ENCODE assay signal across 2 cellular contexts in the genomic region with DNA sequence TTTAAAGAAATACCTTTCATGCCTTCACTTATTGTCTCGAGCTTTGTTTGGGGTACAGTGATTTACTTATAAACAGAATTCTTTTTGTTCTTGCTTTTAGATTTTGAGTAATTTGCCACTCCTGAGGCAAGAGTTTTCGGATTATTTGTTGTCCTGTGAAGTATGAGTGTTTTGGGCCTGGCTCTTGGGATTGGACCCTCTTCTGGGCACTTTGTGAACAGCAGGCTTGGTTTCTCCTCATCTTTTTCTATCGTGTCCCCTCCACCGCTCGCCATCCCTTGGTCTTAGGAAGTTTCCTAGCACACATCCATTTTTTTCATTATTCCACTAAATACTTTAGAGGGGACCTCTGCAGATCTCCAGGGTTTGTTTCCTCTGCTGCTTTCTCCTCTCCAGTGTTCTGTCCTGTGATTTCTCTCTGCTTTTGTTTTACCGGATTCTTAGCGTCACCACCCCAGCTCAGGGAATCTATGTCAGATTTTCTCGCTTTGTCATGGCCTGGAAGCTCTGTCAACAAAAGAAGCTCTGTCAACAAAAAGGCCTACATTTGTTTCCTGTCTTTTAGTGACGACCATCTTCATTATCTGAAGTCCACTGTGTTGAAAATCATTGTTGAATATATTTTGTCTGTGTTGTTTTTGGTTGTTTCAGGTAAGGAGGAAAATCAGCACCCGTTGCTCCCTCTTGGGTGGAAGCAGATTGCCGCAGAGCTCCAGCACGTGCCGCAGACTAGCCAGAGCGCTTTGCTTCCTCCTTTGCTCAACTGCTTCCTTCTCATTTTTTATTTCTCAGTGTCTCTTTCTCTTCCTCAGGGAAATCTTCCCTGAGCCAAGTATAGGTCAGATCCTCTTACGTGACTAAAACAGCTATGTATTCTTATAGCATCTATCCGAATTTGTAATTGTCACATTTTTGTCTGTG.
TF ChIP-seq lines count a peak whose summit lies in the region.

No MANE protein-coding gene starts in this region.

TF ChIP-seq in GM23338, 12 proteins besides CTCF, POLR2A, EP300 and RAD21 (continued from another document):
- TF ChIP-seq, protein P1, sequence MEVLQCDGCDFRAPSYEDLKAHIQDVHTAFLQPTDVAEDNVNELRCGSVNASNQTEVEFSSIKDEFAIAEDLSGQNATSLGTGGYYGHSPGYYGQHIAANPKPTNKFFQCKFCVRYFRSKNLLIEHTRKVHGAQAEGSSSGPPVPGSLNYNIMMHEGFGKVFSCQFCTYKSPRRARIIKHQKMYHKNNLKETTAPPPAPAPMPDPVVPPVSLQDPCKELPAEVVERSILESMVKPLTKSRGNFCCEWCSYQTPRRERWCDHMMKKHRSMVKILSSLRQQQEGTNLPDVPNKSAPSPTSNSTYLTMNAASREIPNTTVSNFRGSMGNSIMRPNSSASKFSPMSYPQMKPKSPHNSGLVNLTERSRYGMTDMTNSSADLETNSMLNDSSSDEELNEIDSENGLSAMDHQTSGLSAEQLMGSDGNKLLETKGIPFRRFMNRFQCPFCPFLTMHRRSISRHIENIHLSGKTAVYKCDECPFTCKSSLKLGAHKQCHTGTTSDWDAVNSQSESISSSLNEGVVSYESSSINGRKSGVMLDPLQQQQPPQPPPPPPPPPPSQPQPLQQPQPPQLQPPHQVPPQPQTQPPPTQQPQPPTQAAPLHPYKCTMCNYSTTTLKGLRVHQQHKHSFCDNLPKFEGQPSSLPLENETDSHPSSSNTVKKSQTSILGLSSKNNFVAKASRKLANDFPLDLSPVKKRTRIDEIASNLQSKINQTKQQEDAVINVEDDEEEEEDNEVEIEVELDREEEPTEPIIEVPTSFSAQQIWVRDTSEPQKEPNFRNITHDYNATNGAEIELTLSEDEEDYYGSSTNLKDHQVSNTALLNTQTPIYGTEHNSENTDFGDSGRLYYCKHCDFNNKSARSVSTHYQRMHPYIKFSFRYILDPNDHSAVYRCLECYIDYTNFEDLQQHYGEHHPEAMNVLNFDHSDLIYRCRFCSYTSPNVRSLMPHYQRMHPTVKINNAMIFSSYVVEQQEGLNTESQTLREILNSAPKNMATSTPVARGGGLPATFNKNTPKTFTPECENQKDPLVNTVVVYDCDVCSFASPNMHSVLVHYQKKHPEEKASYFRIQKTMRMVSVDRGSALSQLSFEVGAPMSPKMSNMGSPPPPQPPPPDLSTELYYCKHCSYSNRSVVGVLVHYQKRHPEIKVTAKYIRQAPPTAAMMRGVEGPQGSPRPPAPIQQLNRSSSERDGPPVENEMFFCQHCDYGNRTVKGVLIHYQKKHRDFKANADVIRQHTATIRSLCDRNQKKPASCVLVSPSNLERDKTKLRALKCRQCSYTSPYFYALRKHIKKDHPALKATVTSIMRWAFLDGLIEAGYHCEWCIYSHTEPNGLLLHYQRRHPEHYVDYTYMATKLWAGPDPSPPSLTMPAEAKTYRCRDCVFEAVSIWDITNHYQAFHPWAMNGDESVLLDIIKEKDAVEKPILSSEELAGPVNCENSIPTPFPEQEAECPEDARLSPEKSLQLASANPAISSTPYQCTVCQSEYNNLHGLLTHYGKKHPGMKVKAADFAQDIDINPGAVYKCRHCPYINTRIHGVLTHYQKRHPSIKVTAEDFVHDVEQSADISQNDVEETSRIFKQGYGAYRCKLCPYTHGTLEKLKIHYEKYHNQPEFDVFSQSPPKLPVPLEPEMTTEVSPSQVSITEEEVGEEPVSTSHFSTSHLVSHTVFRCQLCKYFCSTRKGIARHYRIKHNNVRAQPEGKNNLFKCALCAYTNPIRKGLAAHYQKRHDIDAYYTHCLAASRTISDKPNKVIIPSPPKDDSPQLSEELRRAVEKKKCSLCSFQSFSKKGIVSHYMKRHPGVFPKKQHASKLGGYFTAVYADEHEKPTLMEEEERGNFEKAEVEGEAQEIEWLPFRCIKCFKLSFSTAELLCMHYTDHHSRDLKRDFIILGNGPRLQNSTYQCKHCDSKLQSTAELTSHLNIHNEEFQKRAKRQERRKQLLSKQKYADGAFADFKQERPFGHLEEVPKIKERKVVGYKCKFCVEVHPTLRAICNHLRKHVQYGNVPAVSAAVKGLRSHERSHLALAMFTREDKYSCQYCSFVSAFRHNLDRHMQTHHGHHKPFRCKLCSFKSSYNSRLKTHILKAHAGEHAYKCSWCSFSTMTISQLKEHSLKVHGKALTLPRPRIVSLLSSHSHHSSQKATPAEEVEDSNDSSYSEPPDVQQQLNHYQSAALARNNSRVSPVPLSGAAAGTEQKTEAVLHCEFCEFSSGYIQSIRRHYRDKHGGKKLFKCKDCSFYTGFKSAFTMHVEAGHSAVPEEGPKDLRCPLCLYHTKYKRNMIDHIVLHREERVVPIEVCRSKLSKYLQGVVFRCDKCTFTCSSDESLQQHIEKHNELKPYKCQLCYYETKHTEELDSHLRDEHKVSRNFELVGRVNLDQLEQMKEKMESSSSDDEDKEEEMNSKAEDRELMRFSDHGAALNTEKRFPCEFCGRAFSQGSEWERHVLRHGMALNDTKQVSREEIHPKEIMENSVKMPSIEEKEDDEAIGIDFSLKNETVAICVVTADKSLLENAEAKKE (CRISPR knock-in tag; IDR thresholded peaks at IDR 0.05) = no peak
- TF ChIP-seq, protein P2, sequence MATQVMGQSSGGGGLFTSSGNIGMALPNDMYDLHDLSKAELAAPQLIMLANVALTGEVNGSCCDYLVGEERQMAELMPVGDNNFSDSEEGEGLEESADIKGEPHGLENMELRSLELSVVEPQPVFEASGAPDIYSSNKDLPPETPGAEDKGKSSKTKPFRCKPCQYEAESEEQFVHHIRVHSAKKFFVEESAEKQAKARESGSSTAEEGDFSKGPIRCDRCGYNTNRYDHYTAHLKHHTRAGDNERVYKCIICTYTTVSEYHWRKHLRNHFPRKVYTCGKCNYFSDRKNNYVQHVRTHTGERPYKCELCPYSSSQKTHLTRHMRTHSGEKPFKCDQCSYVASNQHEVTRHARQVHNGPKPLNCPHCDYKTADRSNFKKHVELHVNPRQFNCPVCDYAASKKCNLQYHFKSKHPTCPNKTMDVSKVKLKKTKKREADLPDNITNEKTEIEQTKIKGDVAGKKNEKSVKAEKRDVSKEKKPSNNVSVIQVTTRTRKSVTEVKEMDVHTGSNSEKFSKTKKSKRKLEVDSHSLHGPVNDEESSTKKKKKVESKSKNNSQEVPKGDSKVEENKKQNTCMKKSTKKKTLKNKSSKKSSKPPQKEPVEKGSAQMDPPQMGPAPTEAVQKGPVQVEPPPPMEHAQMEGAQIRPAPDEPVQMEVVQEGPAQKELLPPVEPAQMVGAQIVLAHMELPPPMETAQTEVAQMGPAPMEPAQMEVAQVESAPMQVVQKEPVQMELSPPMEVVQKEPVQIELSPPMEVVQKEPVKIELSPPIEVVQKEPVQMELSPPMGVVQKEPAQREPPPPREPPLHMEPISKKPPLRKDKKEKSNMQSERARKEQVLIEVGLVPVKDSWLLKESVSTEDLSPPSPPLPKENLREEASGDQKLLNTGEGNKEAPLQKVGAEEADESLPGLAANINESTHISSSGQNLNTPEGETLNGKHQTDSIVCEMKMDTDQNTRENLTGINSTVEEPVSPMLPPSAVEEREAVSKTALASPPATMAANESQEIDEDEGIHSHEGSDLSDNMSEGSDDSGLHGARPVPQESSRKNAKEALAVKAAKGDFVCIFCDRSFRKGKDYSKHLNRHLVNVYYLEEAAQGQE (IDR thresholded peaks at IDR 0.05; ENCODE audit: unreplicated experiment) = no peak
- TF ChIP-seq EZH2 (IDR thresholded peaks at IDR 0.05; ENCODE audit: low read depth, unreplicated experiment) (no peak), ZNF114 (CRISPR knock-in tag; IDR thresholded peaks at IDR 0.05) (no peak), NANOG (IDR thresholded peaks at IDR 0.05; ENCODE audit: borderline replicate concordance) (no peak), ZNF331 (CRISPR knock-in tag; IDR thresholded peaks at IDR 0.05; ENCODE audit: low read depth) (no peak)

TF ChIP-seq in SK-N-SH treated with all-trans-retinoic acid at 6 μM for 48 hours, 23 proteins besides CTCF, POLR2A, EP300 and RAD21 (continued from another document):
- TF ChIP-seq, protein P3, sequence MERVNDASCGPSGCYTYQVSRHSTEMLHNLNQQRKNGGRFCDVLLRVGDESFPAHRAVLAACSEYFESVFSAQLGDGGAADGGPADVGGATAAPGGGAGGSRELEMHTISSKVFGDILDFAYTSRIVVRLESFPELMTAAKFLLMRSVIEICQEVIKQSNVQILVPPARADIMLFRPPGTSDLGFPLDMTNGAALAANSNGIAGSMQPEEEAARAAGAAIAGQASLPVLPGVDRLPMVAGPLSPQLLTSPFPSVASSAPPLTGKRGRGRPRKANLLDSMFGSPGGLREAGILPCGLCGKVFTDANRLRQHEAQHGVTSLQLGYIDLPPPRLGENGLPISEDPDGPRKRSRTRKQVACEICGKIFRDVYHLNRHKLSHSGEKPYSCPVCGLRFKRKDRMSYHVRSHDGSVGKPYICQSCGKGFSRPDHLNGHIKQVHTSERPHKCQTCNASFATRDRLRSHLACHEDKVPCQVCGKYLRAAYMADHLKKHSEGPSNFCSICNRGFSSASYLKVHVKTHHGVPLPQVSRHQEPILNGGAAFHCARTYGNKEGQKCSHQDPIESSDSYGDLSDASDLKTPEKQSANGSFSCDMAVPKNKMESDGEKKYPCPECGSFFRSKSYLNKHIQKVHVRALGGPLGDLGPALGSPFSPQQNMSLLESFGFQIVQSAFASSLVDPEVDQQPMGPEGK (CRISPR knock-in tag; IDR thresholded peaks at IDR 0.05; ENCODE audit: borderline replicate concordance) = no peak
- TF ChIP-seq TCF4 (CRISPR knock-in tag; IDR thresholded peaks at IDR 0.05; ENCODE audit: borderline replicate concordance) = no peak
- TF ChIP-seq, protein P4, sequence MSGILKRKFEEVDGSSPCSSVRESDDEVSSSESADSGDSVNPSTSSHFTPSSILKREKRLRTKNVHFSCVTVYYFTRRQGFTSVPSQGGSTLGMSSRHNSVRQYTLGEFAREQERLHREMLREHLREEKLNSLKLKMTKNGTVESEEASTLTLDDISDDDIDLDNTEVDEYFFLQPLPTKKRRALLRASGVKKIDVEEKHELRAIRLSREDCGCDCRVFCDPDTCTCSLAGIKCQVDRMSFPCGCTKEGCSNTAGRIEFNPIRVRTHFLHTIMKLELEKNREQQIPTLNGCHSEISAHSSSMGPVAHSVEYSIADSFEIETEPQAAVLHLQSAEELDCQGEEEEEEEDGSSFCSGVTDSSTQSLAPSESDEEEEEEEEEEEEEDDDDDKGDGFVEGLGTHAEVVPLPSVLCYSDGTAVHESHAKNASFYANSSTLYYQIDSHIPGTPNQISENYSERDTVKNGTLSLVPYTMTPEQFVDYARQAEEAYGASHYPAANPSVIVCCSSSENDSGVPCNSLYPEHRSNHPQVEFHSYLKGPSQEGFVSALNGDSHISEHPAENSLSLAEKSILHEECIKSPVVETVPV (CRISPR knock-in tag; IDR thresholded peaks at IDR 0.05) = no peak
- TF ChIP-seq, protein P5, sequence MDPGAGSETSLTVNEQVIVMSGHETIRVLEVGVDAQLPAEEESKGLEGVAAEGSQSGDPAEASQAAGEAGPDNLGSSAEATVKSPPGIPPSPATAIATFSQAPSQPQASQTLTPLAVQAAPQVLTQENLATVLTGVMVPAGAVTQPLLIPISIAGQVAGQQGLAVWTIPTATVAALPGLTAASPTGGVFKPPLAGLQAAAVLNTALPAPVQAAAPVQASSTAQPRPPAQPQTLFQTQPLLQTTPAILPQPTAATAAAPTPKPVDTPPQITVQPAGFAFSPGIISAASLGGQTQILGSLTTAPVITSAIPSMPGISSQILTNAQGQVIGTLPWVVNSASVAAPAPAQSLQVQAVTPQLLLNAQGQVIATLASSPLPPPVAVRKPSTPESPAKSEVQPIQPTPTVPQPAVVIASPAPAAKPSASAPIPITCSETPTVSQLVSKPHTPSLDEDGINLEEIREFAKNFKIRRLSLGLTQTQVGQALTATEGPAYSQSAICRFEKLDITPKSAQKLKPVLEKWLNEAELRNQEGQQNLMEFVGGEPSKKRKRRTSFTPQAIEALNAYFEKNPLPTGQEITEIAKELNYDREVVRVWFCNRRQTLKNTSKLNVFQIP (CRISPR knock-in tag; IDR thresholded peaks at IDR 0.05; ENCODE audit: borderline replicate concordance, low read depth) = no peak
- TF ChIP-seq ISL1 (CRISPR knock-in tag; IDR thresholded peaks at IDR 0.05) = no peak
- no peak for TF ChIP-seq PPARA (CRISPR knock-in tag; IDR thresholded peaks at IDR 0.05; ENCODE audit: borderline replicate concordance)
- TF ChIP-seq ZNF565 (CRISPR knock-in tag; conservative IDR thresholded peaks at IDR 0.05; ENCODE audit: low read depth) = no peak
- no peak for TF ChIP-seq ZFP30 (CRISPR knock-in tag; IDR thresholded peaks at IDR 0.05)
- TF ChIP-seq BACH2 (CRISPR knock-in tag; IDR thresholded peaks at IDR 0.05; ENCODE audit: borderline replicate concordance) = no peak
